In genomic region chr12:109899345-109899744, GRCh38 we compare ENCODE assay signal across 8 cellular contexts. TPM values are rescaled to one million over a fixed set of nuclear protein-coding genes. Genes with fewer than 3 reads are reported as not detected.
DNase-seq lines count a peak whose midpoint lies in the region; ATAC-seq, FAIRE-seq and TF ChIP-seq lines count a peak whose summit lies in the region.
"Not testable (repeated sequence)": the region's sequence is repeated elsewhere in the genome, so short reads cannot be mapped to it uniquely, and the experiment has no call there.

No MANE protein-coding gene starts in this region.

- not testable (repeated sequence) for ATAC-seq in activated B cell treated with CpG ODN at 0.5 μM for 24 hours (ENCODE audit: low read depth); lower lobe of right lung; pancreas

- 89% methylated on average over 15 of the region's 15 CpGs for WGBS in esophagus muscularis mucosa
- WGBS in pancreas, 2 donors: 83 to 89% methylated on average over 15 of the region's 15 CpGs
- 75 to 81% methylated on average over 15 of the region's 15 CpGs for WGBS in testis, 2 donors

- peak overlapping the region; percentile 42 to 98 (median 93) for H3K4me3 Mint-ChIP-seq in CD4-positive, alpha-beta memory T cell
- peak overlapping the region; percentile 99 for H3K4me3 Mint-ChIP-seq in activated B cell treated with CpG ODN at 0.5 μM for 24 hours

- in situ Hi-C loops in astrocyte of the cerebellum (cut with HindIII; ENCODE audit: low sequenced_read_pairs): not testable (repeated sequence)

- POLR2A ChIA-PET in CD4-positive, alpha-beta memory T cell (lab: Charles Lee; ENCODE audit: partially characterized antibody): interaction anchor here (4.0 kb wide), 1 partner anchor 12 kb away, joined by 55 read pairs; no protein-coding TSS in a partner anchor
- POLR2A ChIA-PET in activated B cell treated with CpG ODN at 0.5 μM for 24 hours (lab: Charles Lee): not testable (repeated sequence)

- not testable (repeated sequence) for H3K9me3 Mint-ChIP-seq in CD4-positive, alpha-beta memory T cell; activated B cell treated with CpG ODN at 0.5 μM for 24 hours

- peak overlapping the region; percentile 70 for H3K27ac ChIP-seq in CD4-positive, alpha-beta memory T cell (ENCODE audit: low read depth, low read length)
- peak overlapping the region; percentile 72 to 85 (median 80) for H3K27ac ChIP-seq in esophagus muscularis mucosa (replicated peaks in 1 of 4)
- peak overlapping the region; percentile 88 for H3K27ac ChIP-seq in lower lobe of right lung
- peak overlapping the region; percentile 45 to 73 (median 67) for H3K27ac ChIP-seq in pancreas
- H3K27ac ChIP-seq in testis: peak overlapping the region; percentile 77 to 81

- not testable (repeated sequence) for DNase-seq in CD4-positive, alpha-beta memory T cell; LNCaP clone FGC (ENCODE audit: low read depth); activated B cell treated with CpG ODN at 0.5 μM for 24 hours; astrocyte of the cerebellum (ENCODE audit: low read depth); esophagus muscularis mucosa (ENCODE audit: extremely low spot score); lower lobe of right lung; pancreas; testis

- CTCF ChIA-PET in CD4-positive, alpha-beta memory T cell (lab: Charles Lee; ENCODE audit: partially characterized antibody): interaction anchor here (1.2 kb wide), 1 partner anchor 45 kb away, joined by 5 read pairs; no protein-coding TSS in a partner anchor
- CTCF ChIA-PET in activated B cell treated with CpG ODN at 0.5 μM for 24 hours (lab: Charles Lee): not testable (repeated sequence)

- peaks cover 17% of the 10 kb centered on the region for H3K36me3 ChIP-seq in CD4-positive, alpha-beta memory T cell (ENCODE audit: insufficient read depth, low read length)
- H3K36me3 ChIP-seq in esophagus muscularis mucosa: peaks cover 10 to 19% (median 17%) of the 10 kb centered on the region in 4 donors
- peaks cover 16% of the 10 kb centered on the region for H3K36me3 ChIP-seq in lower lobe of right lung
- H3K36me3 ChIP-seq in pancreas: peaks cover 2 to 14% (median 5%) of the 10 kb centered on the region in 3 donors
- H3K36me3 ChIP-seq in testis (ENCODE audit: low read depth, missing control alignments): not testable (repeated sequence)

- FAIRE-seq in pancreas (lab: Jason Lieb, UNC): not testable (repeated sequence)

- H3K27me3 Mint-ChIP-seq in CD4-positive, alpha-beta memory T cell; activated B cell treated with CpG ODN at 0.5 μM for 24 hours: not testable (repeated sequence)

- not testable (repeated sequence) for TF ChIP-seq EP300 in esophagus muscularis mucosa (IDR thresholded peaks at IDR 0.05)

- peak overlapping the region; percentile 85 to 99 (median 97) for H3K27ac Mint-ChIP-seq in CD4-positive, alpha-beta memory T cell
- H3K27ac Mint-ChIP-seq in activated B cell treated with CpG ODN at 0.5 μM for 24 hours: peak overlapping the region; percentile 96

- not testable (repeated sequence) for TF ChIP-seq POLR2A in esophagus muscularis mucosa (IDR thresholded peaks at IDR 0.05; ENCODE audit: low read depth); testis (IDR thresholded peaks at IDR 0.05)

- H3K9me3 ChIP-seq in CD4-positive, alpha-beta memory T cell (ENCODE audit: control insufficient read depth in 1 of 2, low read length in 2 of 2); esophagus muscularis mucosa; lower lobe of right lung; pancreas; testis: not testable (repeated sequence)

- not testable (repeated sequence) for H3K27me3 ChIP-seq in CD4-positive, alpha-beta memory T cell (ENCODE audit: insufficient read depth, low read length); esophagus muscularis mucosa; lower lobe of right lung (ENCODE audit: low read depth); pancreas; testis

- H3K36me3 Mint-ChIP-seq in CD4-positive, alpha-beta memory T cell: peaks cover 8 to 18% of the 10 kb centered on the region in 2 donors
- peaks cover 14% of the 10 kb centered on the region for H3K36me3 Mint-ChIP-seq in activated B cell treated with CpG ODN at 0.5 μM for 24 hours (ENCODE audit: low read depth)

- peak overlapping the region in 1 of 2 donors; percentile 87 for H3K4me3 ChIP-seq in CD4-positive, alpha-beta memory T cell (ENCODE audit: low read length in 2 of 2)
- H3K4me3 ChIP-seq in LNCaP clone FGC (ENCODE audit: low read depth, low read length) (peak overlapping the region; percentile 80), astrocyte of the cerebellum (ENCODE audit: low read depth, low read length) (peak overlapping the region; percentile 70), esophagus muscularis mucosa (peak overlapping the region; percentile 80 to 87 (median 82)), lower lobe of right lung (peak overlapping the region; percentile 96), pancreas (peak overlapping the region in 2 of 4 donors; percentile 91 to 96), testis (peak overlapping the region in 1 of 2 donors; percentile 95)

- H3K4me1 ChIP-seq in CD4-positive, alpha-beta memory T cell (ENCODE audit: insufficient read depth, low read length): peaks cover 22% of the 10 kb centered on the region
- H3K4me1 ChIP-seq in esophagus muscularis mucosa (peaks cover 14 to 33% (median 25%) of the 10 kb centered on the region in 4 donors), lower lobe of right lung (peaks cover 21% of the 10 kb centered on the region), pancreas (peaks cover 0 to 12% (median 6%) of the 10 kb centered on the region in 3 donors), testis (peaks cover 19% of the 10 kb centered on the region)

- TF ChIP-seq CTCF in LNCaP clone FGC (IDR thresholded peaks at IDR 0.05; ENCODE audit: control insufficient read depth, extremely low read depth, insufficient read depth); activated B cell treated with CpG ODN at 0.5 μM for 24 hours (IDR thresholded peaks at IDR 0.05); astrocyte of the cerebellum (IDR thresholded peaks at IDR 0.05; ENCODE audit: low read depth, low read length, missing control alignments); esophagus muscularis mucosa (IDR thresholded peaks at IDR 0.05); lower lobe of right lung (IDR thresholded peaks at IDR 0.05); pancreas (IDR thresholded peaks at IDR 0.05); testis (IDR thresholded peaks at IDR 0.05): not testable (repeated sequence)

- peaks cover 14 to 37% (median 23%) of the 10 kb centered on the region in 4 donors for H3K4me1 Mint-ChIP-seq in CD4-positive, alpha-beta memory T cell
- peaks cover 29% of the 10 kb centered on the region for H3K4me1 Mint-ChIP-seq in activated B cell treated with CpG ODN at 0.5 μM for 24 hours

- intact Hi-C loops in CD4-positive, alpha-beta memory T cell (cut with micrococcal nuclease); activated B cell treated with CpG ODN at 0.5 μM for 24 hours (cut with micrococcal nuclease); esophagus muscularis mucosa (cut with DNase I); lower lobe of right lung (cut with DNase I); pancreas (cut with DNase I); testis (cut with DNase I; ENCODE audit: low total_unique reads): not testable (repeated sequence)

RNA-seq across cellular contexts. Expression of gene TCHP, which starts 0.7 kb away (rescaled TPM):
- 10 to 100 TPM; 41.4 to 45.0 TPM for total RNA-seq in CD4-positive, alpha-beta memory T cell
- polyA plus RNA-seq in CD4-positive, alpha-beta memory T cell: 10 to 100 TPM in 1 of 2 donors, 1 to 10 TPM in 1; 3.0 to 15.7 TPM
- 26.0 and 28.3 TPM in 2 replicates for total RNA-seq in activated B cell treated with CpG ODN at 0.5 μM for 24 hours
- total RNA-seq in esophagus muscularis mucosa: 10 to 100 TPM; 17.1 to 31.6 (median 21.0) TPM
- total RNA-seq in lower lobe of right lung: 16.8 TPM
- 10 to 100 TPM in 3 of 6 donors, 1 to 10 TPM in 3; 8.4 to 11.9 (median 10.2) TPM for total RNA-seq in pancreas
- 10 to 100 TPM; 10.8 to 20.9 TPM for polyA plus RNA-seq in pancreas
- 10 to 100 TPM; 38.0 to 59.4 TPM for total RNA-seq in testis
- 23.2 TPM for polyA plus RNA-seq in testis (ENCODE audit: insufficient read depth, low read depth, low replicate concordance)

RNA-seq across cellular contexts. Expression of gene GLTP, which starts 19.0 kb away (rescaled TPM):
- 10 to 100 TPM; 24.0 TPM for total RNA-seq in CD4-positive, alpha-beta memory T cell
- polyA plus RNA-seq in CD4-positive, alpha-beta memory T cell: 10 to 100 TPM; 23.6 to 48.1 TPM
- 26.5 and 30.0 TPM in 2 replicates for total RNA-seq in activated B cell treated with CpG ODN at 0.5 μM for 24 hours
- 10 to 100 TPM; 37.0 to 47.7 (median 39.6) TPM for total RNA-seq in esophagus muscularis mucosa
- 45.3 TPM for total RNA-seq in lower lobe of right lung
- 10 to 100 TPM; 14.7 to 24.9 (median 19.3) TPM for total RNA-seq in pancreas
- polyA plus RNA-seq in pancreas: 10 to 100 TPM; 16.2 TPM
- total RNA-seq in testis: 10 to 100 TPM; 20.0 to 23.1 TPM
- polyA plus RNA-seq in testis (ENCODE audit: insufficient read depth, low read depth, low replicate concordance): 27.1 TPM
